8 cellular contexts compared by ENCODE assay signal in the genomic region with DNA sequence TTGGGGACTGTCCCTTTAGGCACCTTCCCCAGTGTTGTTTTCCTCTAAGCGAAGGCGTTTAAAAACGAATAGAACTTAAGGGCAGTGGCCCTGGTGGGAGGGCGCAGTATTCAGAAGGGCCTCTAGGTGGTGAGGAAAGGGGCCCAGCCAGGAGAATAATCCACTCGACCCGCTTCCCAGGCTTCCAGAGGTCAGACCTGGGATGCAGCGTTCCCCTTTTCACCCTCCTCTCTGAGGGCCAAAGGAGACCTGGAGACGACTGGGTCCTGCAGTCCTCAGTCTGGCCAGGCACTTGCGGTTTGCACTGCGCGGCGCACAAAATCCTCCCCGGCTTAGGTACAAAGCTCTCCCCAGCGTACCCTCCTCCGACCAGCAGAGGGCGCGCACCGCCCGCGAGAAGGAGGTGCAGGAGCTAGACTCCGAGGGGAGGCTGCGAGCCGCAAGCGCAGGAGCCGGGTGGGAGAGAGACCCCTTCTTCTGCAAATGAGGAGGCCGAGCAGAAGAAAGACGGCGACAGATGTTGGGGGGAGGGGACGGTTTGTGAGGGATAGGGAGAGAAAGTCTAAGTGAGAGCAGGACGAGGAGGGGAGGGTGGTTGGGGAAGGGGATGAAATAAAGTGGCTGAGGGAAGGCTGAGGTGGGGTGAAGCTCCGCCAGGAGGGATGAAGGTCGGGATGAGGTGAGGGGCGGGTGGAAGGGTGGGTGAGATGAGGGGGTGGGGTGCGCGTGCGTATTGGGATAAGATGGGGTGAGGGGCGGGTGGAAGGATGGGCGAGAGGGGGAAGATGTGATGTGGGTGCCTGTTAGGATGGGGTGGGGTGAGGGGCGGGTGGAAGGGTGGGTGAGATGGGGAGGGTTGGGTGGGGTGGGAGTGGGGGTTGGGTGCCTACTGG. TPM values are rescaled to one million over a fixed set of nuclear protein-coding genes. Genes with fewer than 3 reads are reported as not detected.
DNase-seq lines count a peak whose midpoint lies in the region; ATAC-seq and TF ChIP-seq lines count a peak whose summit lies in the region.

No MANE protein-coding gene starts in this region.

- TF ChIP-seq CTCF in AG04450 (IDR thresholded peaks at IDR 0.05; ENCODE audit: low read depth, low read length) = peak; percentile 86
- TF ChIP-seq CTCF in WERI-Rb-1 (IDR thresholded peaks at IDR 0.05; ENCODE audit: low read depth, low read length) = peak; percentile 87

- peaks cover 18 to 49% (median 32%) of the 10 kb centered on the region in 3 donors for H3K27me3 Mint-ChIP-seq in immature natural killer cell (ENCODE audit: low read depth in 3 of 3)

- ATAC-seq in GM18858 (IDR thresholded peaks at IDR 0.05; ENCODE audit: unreplicated experiment) = peak; percentile 81
- ATAC-seq in HG03095 (IDR thresholded peaks at IDR 0.05; ENCODE audit: unreplicated experiment) = peak; percentile 89

- H3K27ac Mint-ChIP-seq in immature natural killer cell = no peak overlapping the region

- in situ Hi-C loops in T47D (cut with HindIII; ENCODE audit: low pct_unique_long_range_greater_than_20kb, low sequenced_read_pairs) = no loop called here

- peaks cover 0 to 1% (median 0%) of the 10 kb centered on the region in 6 donors for H3K9me3 Mint-ChIP-seq in immature natural killer cell

- H3K27me3 ChIP-seq in AG04450 (ENCODE audit: control insufficient read depth, insufficient read depth, low read length) (peaks cover 69% of the 10 kb centered on the region), WERI-Rb-1 (ENCODE audit: insufficient read depth, low read depth, severe bottlenecking) (no peaks in the 10 kb centered on the region)

- peak overlapping the region; percentile 42 for H3K4me3 ChIP-seq in AG04450 (ENCODE audit: low read depth, low read length)
- peak overlapping the region; percentile 40 for H3K4me3 ChIP-seq in WERI-Rb-1 (ENCODE audit: low read depth, low read length)

- H3K36me3 Mint-ChIP-seq in immature natural killer cell = no peaks in the 10 kb centered on the region

- H3K27ac ChIP-seq in AG04450 (ENCODE audit: low read depth, low read length) (no peak overlapping the region), WERI-Rb-1 (peak overlapping the region; percentile 75)

- H3K4me3 Mint-ChIP-seq in immature natural killer cell = peak overlapping the region; percentile 32 to 65 (median 54)

- POLR2A ChIA-PET in AG04450 (lab: Yijun Ruan, JAX) = no interaction called here

- H3K4me1 Mint-ChIP-seq in immature natural killer cell = peaks cover 7 to 20% of the 10 kb centered on the region in 2 donors

- H3K9me3 ChIP-seq in AG04450 (ENCODE audit: control insufficient read depth, insufficient read depth, low read length) (peaks cover 5% of the 10 kb centered on the region; the same call in 1 of the 2 replicates), WERI-Rb-1 (ENCODE audit: severe bottlenecking) (no peaks in the 10 kb centered on the region)

- no peaks in the 10 kb centered on the region for H3K36me3 ChIP-seq in WERI-Rb-1

- DNase-seq in AG04450 (ENCODE audit: low read depth, low spot score) (no peak), NCI-H2171 (lab: John Stamatoyannopoulos, UW) (peak; percentile 69), WERI-Rb-1 (peak; percentile 94), T47D (ENCODE audit: low read depth in 1 of 2, low spot score in 1 of 2) (peak; percentile 79), immature natural killer cell (peak; percentile 60 to 69 (median 65))
- DNase-seq in stimulated activated CD4-positive, alpha-beta T cell treated with anti-CD3 and anti-CD28 coated beads, Interleukin-15, amount 100 ng/mL, for 24 hours = peak; percentile 91

- CTCF ChIA-PET in AG04450 (lab: Charles Lee) = interaction anchor here (0.6 to 2.5 kb wide), 44 partner anchors 9 to 248 kb away, joined by 3 to 17 read pairs (median 4); a partner anchor contains a TSS

RNA-seq across cellular contexts. Expression of a gene that starts 4.9 kb away (rescaled TPM):
- polyA plus RNA-seq in AG04450 (2011; rRNA removed) (not detected in 2 replicates), immature natural killer cell (not detected)
- not detected in 2 replicates for polyA minus RNA-seq in AG04450 (2011; rRNA and poly(A)+ RNA removed)

RNA-seq across cellular contexts. Expression of a gene that starts 13.1 kb away (rescaled TPM):
- polyA plus RNA-seq in AG04450 (2011; rRNA removed) (0.19 TPM in 1 of 2 replicates, not detected in the other), immature natural killer cell (not detected)
- polyA minus RNA-seq in AG04450 (2011; rRNA and poly(A)+ RNA removed) = not detected in 2 replicates

RNA-seq across cellular contexts. Expression of a gene that starts 20.6 kb away (rescaled TPM):
- polyA plus RNA-seq in AG04450 (2011; rRNA removed) (0.04 and 0.05 TPM in 2 replicates), immature natural killer cell (not detected)
- 0.09 TPM in 1 of 2 replicates, not detected in the other for polyA minus RNA-seq in AG04450 (2011; rRNA and poly(A)+ RNA removed)
